ENCODE assay signal across 34 cellular contexts in genomic region chrX:137998619-137999018, GRCh38.
"Had no signal": no experiment of that assay in that cellular context is flagged by ENCODE, and none has a peak within 500 bp of the region (broad histone marks: within the 10 kb centered on the region; RNA-seq: fewer than 3 reads in every experiment).

No MANE protein-coding gene starts in this region.

- H3K36me3 Mint-ChIP-seq: activated CD4-positive, alpha-beta memory T cell treated with anti-CD3 and anti-CD28 coated beads for 36 hours; activated CD8-positive, alpha-beta memory T cell treated with anti-CD3 and anti-CD28 coated beads, Interleukin-2, amount 10 ng/mL, durations not matched to agents 7 days and 5 days; activated naive CD4-positive, alpha-beta T cell treated with anti-CD3 and anti-CD28 coated beads, Interleukin-2, amount 50 U/mL, for 24 hours; activated naive CD8-positive, alpha-beta T cell treated with anti-CD3 and anti-CD28 coated beads for 36 hours; brain had no signal

- H3K27ac Mint-ChIP-seq: activated CD4-positive, alpha-beta memory T cell treated with anti-CD3 and anti-CD28 coated beads for 36 hours; activated CD4-positive, alpha-beta T cell treated with anti-CD3 and anti-CD28 coated beads for 36 hours; activated CD4-positive, alpha-beta T cell treated with anti-CD3 and anti-CD28 coated beads, Interleukin-2, amount 10 ng/mL, durations not matched to agents 24 days and 14 days; activated CD8-positive, alpha-beta memory T cell treated with anti-CD3 and anti-CD28 coated beads, Interleukin-2, amount 10 ng/mL, durations not matched to agents 7 days and 5 days; activated CD8-positive, alpha-beta T cell treated with anti-CD3 and anti-CD28 coated beads, Interleukin-2, amount 10 ng/mL, durations not matched to agents 7 days and 5 days; activated naive CD4-positive, alpha-beta T cell treated with anti-CD3 and anti-CD28 coated beads for 36 hours; activated naive CD8-positive, alpha-beta T cell treated with anti-CD3 and anti-CD28 coated beads for 36 hours; activated naive CD8-positive, alpha-beta T cell treated with anti-CD3 and anti-CD28 coated beads, Interleukin-2, amount 50 U/mL, for 24 hours; activated T-helper 1 cell treated with anti-CD3 and anti-CD28 coated beads, Interleukin-12 subunit alpha, Interleukin-12 subunit beta, Interleukin-2, Interleukin-4 antibody, amounts not matched to agents 30 ng/mL and 10 ng/mL and 1 ng/mL, durations not matched to agents 14 hours and 24 hours and 36 hours; activated T-helper 2 cell treated with anti-CD3 and anti-CD28 coated beads, Interferon-gamma antibody, Interleukin-2, Interleukin-4, amounts not matched to agents 10 μg/mL and 5 μg/mL and 100 μg/mL, durations not matched to agents 14 hours and 24 hours and 36 hours; T-helper 17 cell; T-helper 2 cell treated with Interferon-gamma antibody and Interleukin-4, amounts not matched to agents 5 μg/mL and 100 μg/mL, for 36 hours had no signal

- DNase-seq: activated CD4-positive, alpha-beta memory T cell treated with anti-CD3 and anti-CD28 coated beads for 36 hours; activated CD4-positive, alpha-beta T cell treated with anti-CD3 and anti-CD28 coated beads for 36 hours; activated CD4-positive, alpha-beta T cell treated with anti-CD3 and anti-CD28 coated beads, Interleukin-2, amount 10 ng/mL, durations not matched to agents 24 days and 14 days; activated CD4-positive, CD25-positive, alpha-beta regulatory T cell; activated CD4-positive, CD25-positive, alpha-beta regulatory T cell treated with anti-CD3 and anti-CD28 coated beads, Interleukin-2, amount 50 U/mL, for 72 hours; activated CD8-positive, alpha-beta memory T cell treated with anti-CD3 and anti-CD28 coated beads, Interleukin-2, amount 10 ng/mL, durations not matched to agents 7 days and 5 days; activated CD8-positive, alpha-beta memory T cell treated with anti-CD3 and anti-CD28 coated beads, Interleukin-2, amount 50 U/mL, for 4 hours; activated CD8-positive, alpha-beta T cell treated with anti-CD3 and anti-CD28 coated beads, Interleukin-2, amount 10 ng/mL, durations not matched to agents 7 days and 5 days; activated effector memory CD4-positive, alpha-beta T cell treated with anti-CD3 and anti-CD28 coated beads, Interleukin-2, amount 50 U/mL, for 16 hours; activated naive CD4-positive, alpha-beta T cell treated with anti-CD3 and anti-CD28 coated beads for 36 hours; activated naive CD8-positive, alpha-beta T cell treated with anti-CD3 and anti-CD28 coated beads for 36 hours; activated naive CD8-positive, alpha-beta T cell treated with anti-CD3 and anti-CD28 coated beads, Interleukin-2, amount 50 U/mL, for 24 hours; activated T-cell treated with anti-CD3 and anti-CD28 coated beads, Interleukin-2, amount 50 U/mL, for 1 hour; activated T-cell treated with anti-CD3 and anti-CD28 coated beads, Interleukin-2, amount 50 U/mL, for 48 hours; adrenal gland; amygdala; aorta; central memory CD4-positive, alpha-beta T cell; cerebellar nuclear complex; colonic mucosa; effector CD8-positive, alpha-beta T cell; endodermal cell; foreskin fibroblast; head of caudate nucleus; T-helper 17 cell; T1000 had no signal

- ATAC-seq: activated CD4-positive, alpha-beta T cell treated with anti-CD3 and anti-CD28 coated beads for 36 hours; activated CD8-positive, alpha-beta memory T cell treated with anti-CD3 and anti-CD28 coated beads, Interleukin-2, amount 10 ng/mL, durations not matched to agents 7 days and 5 days; activated CD8-positive, alpha-beta T cell treated with anti-CD3 and anti-CD28 coated beads, Interleukin-2, amount 10 ng/mL, durations not matched to agents 7 days and 5 days; activated naive CD8-positive, alpha-beta T cell treated with anti-CD3 and anti-CD28 coated beads, Interleukin-2, amount 50 U/mL, for 24 hours; esophagus mucosa; T-helper 17 cell had no signal

- H3K4me1 ChIP-seq: adrenal gland, breast epithelium, colonic mucosa had no signal

- H3K4me1 Mint-ChIP-seq: activated CD4-positive, alpha-beta T cell treated with anti-CD3 and anti-CD28 coated beads for 36 hours; activated CD4-positive, alpha-beta T cell treated with anti-CD3 and anti-CD28 coated beads, Interleukin-2, amount 10 ng/mL, durations not matched to agents 24 days and 14 days; activated CD8-positive, alpha-beta memory T cell treated with anti-CD3 and anti-CD28 coated beads, Interleukin-2, amount 10 ng/mL, durations not matched to agents 7 days and 5 days; activated naive CD4-positive, alpha-beta T cell treated with anti-CD3 and anti-CD28 coated beads, Interleukin-2, amount 50 U/mL, for 24 hours; activated naive CD8-positive, alpha-beta T cell treated with anti-CD3 and anti-CD28 coated beads for 36 hours; activated naive CD8-positive, alpha-beta T cell treated with anti-CD3 and anti-CD28 coated beads, Interleukin-2, amount 50 U/mL, for 24 hours; T-helper 17 cell had no signal

- H3K9me3 Mint-ChIP-seq: activated CD4-positive, alpha-beta memory T cell treated with anti-CD3 and anti-CD28 coated beads for 36 hours; activated CD4-positive, alpha-beta T cell treated with anti-CD3 and anti-CD28 coated beads, Interleukin-2, amount 10 ng/mL, durations not matched to agents 24 days and 14 days; activated naive CD4-positive, alpha-beta T cell treated with anti-CD3 and anti-CD28 coated beads for 36 hours; activated naive CD4-positive, alpha-beta T cell treated with anti-CD3 and anti-CD28 coated beads, Interleukin-2, amount 50 U/mL, for 24 hours; activated naive CD8-positive, alpha-beta T cell treated with anti-CD3 and anti-CD28 coated beads for 36 hours; activated naive CD8-positive, alpha-beta T cell treated with anti-CD3 and anti-CD28 coated beads, Interleukin-2, amount 50 U/mL, for 24 hours; activated T-helper 1 cell treated with anti-CD3 and anti-CD28 coated beads, Interleukin-12 subunit alpha, Interleukin-12 subunit beta, Interleukin-2, Interleukin-4 antibody, amounts not matched to agents 30 ng/mL and 10 ng/mL and 1 ng/mL, durations not matched to agents 14 hours and 24 hours and 36 hours; activated T-helper 2 cell treated with anti-CD3 and anti-CD28 coated beads, Interferon-gamma antibody, Interleukin-2, Interleukin-4, amounts not matched to agents 10 μg/mL and 5 μg/mL and 100 μg/mL, durations not matched to agents 14 hours and 24 hours and 36 hours; brain; T-helper 2 cell treated with Interferon-gamma antibody and Interleukin-4, amounts not matched to agents 5 μg/mL and 100 μg/mL, for 36 hours had no signal

- H3K36me3 ChIP-seq: adrenal gland, breast epithelium, cardiac muscle cell, colonic mucosa had no signal

- H3K9me3 ChIP-seq: adrenal gland, breast epithelium, colonic mucosa had no signal

- H3K27ac ChIP-seq: adrenal gland, breast epithelium, cardiac muscle cell, colonic mucosa had no signal

- H3K4me3 ChIP-seq: adrenal gland, breast epithelium, cardiac muscle cell, colonic mucosa had no signal

- H3K27me3 ChIP-seq: cardiac muscle cell, colonic mucosa had no signal

- H3K27me3 Mint-ChIP-seq: activated CD4-positive, alpha-beta memory T cell treated with anti-CD3 and anti-CD28 coated beads for 36 hours; activated CD4-positive, alpha-beta T cell treated with anti-CD3 and anti-CD28 coated beads for 36 hours; activated CD4-positive, alpha-beta T cell treated with anti-CD3 and anti-CD28 coated beads, Interleukin-2, amount 10 ng/mL, durations not matched to agents 24 days and 14 days; activated CD8-positive, alpha-beta memory T cell treated with anti-CD3 and anti-CD28 coated beads, Interleukin-2, amount 10 ng/mL, durations not matched to agents 7 days and 5 days; activated naive CD4-positive, alpha-beta T cell treated with anti-CD3 and anti-CD28 coated beads, Interleukin-2, amount 50 U/mL, for 24 hours; activated naive CD8-positive, alpha-beta T cell treated with anti-CD3 and anti-CD28 coated beads for 36 hours; activated naive CD8-positive, alpha-beta T cell treated with anti-CD3 and anti-CD28 coated beads, Interleukin-2, amount 50 U/mL, for 24 hours; T-helper 17 cell had no signal

- H3K4me3 Mint-ChIP-seq: activated CD4-positive, alpha-beta memory T cell treated with anti-CD3 and anti-CD28 coated beads for 36 hours; activated CD4-positive, alpha-beta T cell treated with anti-CD3 and anti-CD28 coated beads for 36 hours; activated CD4-positive, alpha-beta T cell treated with anti-CD3 and anti-CD28 coated beads, Interleukin-2, amount 10 ng/mL, durations not matched to agents 24 days and 14 days; activated CD8-positive, alpha-beta memory T cell treated with anti-CD3 and anti-CD28 coated beads, Interleukin-2, amount 10 ng/mL, durations not matched to agents 7 days and 5 days; activated CD8-positive, alpha-beta T cell treated with anti-CD3 and anti-CD28 coated beads, Interleukin-2, amount 10 ng/mL, durations not matched to agents 7 days and 5 days; activated naive CD4-positive, alpha-beta T cell treated with anti-CD3 and anti-CD28 coated beads for 36 hours; activated naive CD4-positive, alpha-beta T cell treated with anti-CD3 and anti-CD28 coated beads, Interleukin-2, amount 50 U/mL, for 24 hours; activated naive CD8-positive, alpha-beta T cell treated with anti-CD3 and anti-CD28 coated beads for 36 hours; activated naive CD8-positive, alpha-beta T cell treated with anti-CD3 and anti-CD28 coated beads, Interleukin-2, amount 50 U/mL, for 24 hours; activated T-helper 1 cell treated with anti-CD3 and anti-CD28 coated beads, Interleukin-12 subunit alpha, Interleukin-12 subunit beta, Interleukin-2, Interleukin-4 antibody, amounts not matched to agents 30 ng/mL and 10 ng/mL and 1 ng/mL, durations not matched to agents 14 hours and 24 hours and 36 hours; endodermal cell; T-helper 17 cell; T-helper 2 cell treated with Interferon-gamma antibody and Interleukin-4, amounts not matched to agents 5 μg/mL and 100 μg/mL, for 36 hours had no signal
